In the genomic region with DNA sequence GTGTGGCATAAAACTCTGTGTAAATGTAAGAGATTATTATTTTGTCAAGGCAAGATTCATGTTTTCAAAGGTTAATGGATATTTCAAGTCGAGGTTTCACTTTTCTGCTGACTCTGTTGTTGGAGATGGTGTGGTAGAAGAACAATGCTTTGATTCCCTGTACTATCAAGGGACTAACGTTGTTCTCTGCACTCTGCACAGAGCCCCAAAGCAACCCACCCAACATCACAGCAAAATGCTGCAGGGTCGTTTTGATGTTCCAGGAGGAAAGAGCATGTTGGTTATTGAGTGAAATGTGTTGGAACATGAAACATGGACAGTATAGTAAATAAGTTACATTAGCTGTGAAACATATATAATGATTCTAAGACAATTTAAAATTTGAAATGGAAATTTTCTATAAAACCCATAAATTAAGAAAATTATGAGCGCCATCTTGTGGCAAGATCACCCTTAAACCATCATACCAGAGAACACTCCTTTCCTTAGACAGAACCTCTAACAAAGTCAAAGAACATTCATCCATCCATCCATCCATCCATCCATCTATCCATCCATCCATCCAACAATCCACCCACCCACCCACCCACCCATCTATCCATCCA, we compare ENCODE assay signal across 9 cellular contexts.
A peak's percentile ranks its signal among the peaks of the same experiment; 100 is the strongest.
DNase-seq lines count a peak whose midpoint lies in the region; ATAC-seq, FAIRE-seq and TF ChIP-seq lines count a peak whose summit lies in the region.
"Had no signal": no experiment of that assay in that cellular context is flagged by ENCODE, and none has a peak within 500 bp of the region (broad histone marks: within the 10 kb centered on the region; RNA-seq: fewer than 3 reads in every experiment).

No MANE protein-coding gene starts in this region.

- no peak overlapping the region for H3K27ac Mint-ChIP-seq in activated CD4-positive, alpha-beta T cell treated with anti-CD3 and anti-CD28 coated beads, Interleukin-2, amount 10 ng/mL, durations not matched to agents 24 days and 14 days
- H3K27ac Mint-ChIP-seq in nephron = no peak overlapping the region

- no peaks in the 10 kb centered on the region for H3K27me3 ChIP-seq in mammary epithelial cell (ENCODE audit: insufficient read depth, low read length)

- no peaks in the 10 kb centered on the region for H3K36me3 ChIP-seq in mammary epithelial cell (ENCODE audit: insufficient read depth, low read length)

- BruUV-seq in mammary epithelial cell (replicated peaks; lab: Mats Ljungman, UMichigan) = no TSS peak

- H3K4me3 ChIP-seq in mammary epithelial cell (replicated peaks in 1 of 3; ENCODE audit: insufficient read depth in 1 of 3, low read depth in 2 of 3, low read length in 3 of 3) = no peak overlapping the region
- H3K4me3 ChIP-seq: skin epidermis had no signal

- H3K27ac ChIP-seq in mammary epithelial cell (ENCODE audit: insufficient read depth, low read depth, low read length) = no peak overlapping the region
- H3K27ac ChIP-seq: skin epidermis had no signal

- 5% methylated on average over 4 of the region's 4 CpGs for WGBS in mammary epithelial cell (ENCODE audit: low coverage, missing lambda C conversion rate)

- no peak overlapping the region for H2AFZ ChIP-seq in mammary epithelial cell (ENCODE audit: low read depth, low read length)

- H3K9me3 ChIP-seq in mammary epithelial cell (replicated peaks; ENCODE audit: insufficient read depth, low read length) = no peaks in the 10 kb centered on the region

- dilution Hi-C loops in mammary epithelial cell (cut with HindIII; ENCODE audit: low sequenced_read_pairs) = loop anchor here (10.0 kb wide), 1 partner anchor 237 kb away; no protein-coding TSS in a partner anchor

- no peaks in the 10 kb centered on the region for H3K36me3 Mint-ChIP-seq in activated CD4-positive, alpha-beta T cell treated with anti-CD3 and anti-CD28 coated beads, Interleukin-2, amount 10 ng/mL, durations not matched to agents 24 days and 14 days (ENCODE audit: low read depth)
- H3K36me3 Mint-ChIP-seq in nephron (ENCODE audit: low read depth) = no peaks in the 10 kb centered on the region

- CTCF ChIA-PET in mammary epithelial cell (lab: Charles Lee; ENCODE audit: low non-redundant PET) = no interaction called here

- ATAC-seq in GM18861 (IDR thresholded peaks at IDR 0.05; ENCODE audit: unreplicated experiment) = no peak

- H3K9ac ChIP-seq in mammary epithelial cell (ENCODE audit: insufficient read depth, low read length) = no peak overlapping the region

- peaks cover 17% of the 10 kb centered on the region for H3K27me3 Mint-ChIP-seq in activated CD4-positive, alpha-beta T cell treated with anti-CD3 and anti-CD28 coated beads, Interleukin-2, amount 10 ng/mL, durations not matched to agents 24 days and 14 days
- no peaks in the 10 kb centered on the region for H3K27me3 Mint-ChIP-seq in nephron (ENCODE audit: low read depth)

- peak; percentile 65 for DNase-seq in activated CD4-positive, alpha-beta T cell treated with anti-CD3 and anti-CD28 coated beads, Interleukin-2, amount 10 ng/mL, durations not matched to agents 24 days and 14 days
- DNase-seq in activated CD4-positive, alpha-beta T cell treated with anti-CD3 and anti-CD28 coated beads, Interleukin-2, amount 50 U/mL, for 48 hours = no peak
- peak; percentile 21 for DNase-seq in NCI-H1092 treated with DMSO at 0.1 percent for 48 hours (lab: John Stamatoyannopoulos, UW)
- DNase-seq in mammary epithelial cell = no peak
- no peak for DNase-seq in GM12891 (ENCODE audit: insufficient read length, low spot score)
- DNase-seq in COLO668 (lab: John Stamatoyannopoulos, UW; ENCODE audit: unreplicated experiment) = no peak

- in situ Hi-C loops in mammary epithelial cell (cut with MboI; ENCODE audit: low sequenced_read_pairs in 2 of 2) = loop anchor here (5.0 to 10.0 kb wide), 2 partner anchors 230 to 763 kb away; no protein-coding TSS in a partner anchor

- H3K9me3 Mint-ChIP-seq in activated CD4-positive, alpha-beta T cell treated with anti-CD3 and anti-CD28 coated beads, Interleukin-2, amount 10 ng/mL, durations not matched to agents 24 days and 14 days = no peaks in the 10 kb centered on the region
- H3K9me3 Mint-ChIP-seq in nephron = no peaks in the 10 kb centered on the region

- H3K79me2 ChIP-seq in mammary epithelial cell (ENCODE audit: insufficient read depth, low read length) = no peaks in the 10 kb centered on the region

- TF ChIP-seq CTCF in mammary epithelial cell (conservative IDR thresholded peaks at IDR 0.05 in 1 of 2, IDR thresholded peaks at IDR 0.05 in 1 of 2; ENCODE audit: extremely low read depth in 1 of 2, insufficient read depth in 1 of 2, low read depth in 1 of 2, low read length in 2 of 2) (peak; percentile 39 to 46), nephron (IDR thresholded peaks at IDR 0.05; ENCODE audit: unreplicated experiment in 3 of 3) (peak; percentile 34 to 57 (median 45))

- H3K4me1 Mint-ChIP-seq in activated CD4-positive, alpha-beta T cell treated with anti-CD3 and anti-CD28 coated beads, Interleukin-2, amount 10 ng/mL, durations not matched to agents 24 days and 14 days = peaks cover 2% of the 10 kb centered on the region
- H3K4me1 Mint-ChIP-seq in nephron = no peaks in the 10 kb centered on the region

- FAIRE-seq in GM12891 (lab: Jason Lieb, UNC) = no peak

- peaks cover 12% of the 10 kb centered on the region for H3K4me1 ChIP-seq in mammary epithelial cell (ENCODE audit: insufficient read depth, low read length)

- no peak overlapping the region for H3K4me3 Mint-ChIP-seq in activated CD4-positive, alpha-beta T cell treated with anti-CD3 and anti-CD28 coated beads, Interleukin-2, amount 10 ng/mL, durations not matched to agents 24 days and 14 days
- no peak overlapping the region for H3K4me3 Mint-ChIP-seq in nephron

- H4K20me1 ChIP-seq in mammary epithelial cell (ENCODE audit: insufficient read depth, low read length) = no peaks in the 10 kb centered on the region

- H3K4me2 ChIP-seq in mammary epithelial cell (ENCODE audit: insufficient read depth, low read depth, low read length) = no peak overlapping the region

- intact Hi-C loops in activated CD4-positive, alpha-beta T cell treated with anti-CD3 and anti-CD28 coated beads, Interleukin-2, amount 10 ng/mL, durations not matched to agents 24 days and 14 days (cut with micrococcal nuclease) = loop anchor here (1.0 kb wide), 2 partner anchors 89 to 230 kb away; no protein-coding TSS in a partner anchor
- intact Hi-C loops in mammary epithelial cell (cut with micrococcal nuclease) = loop anchor here (1.0 to 2.0 kb wide), 3 partner anchors 89 to 230 kb away; no protein-coding TSS in a partner anchor

- no peak for TF ChIP-seq POLR2A in GM12891 (IDR thresholded peaks at IDR 0.05; ENCODE audit: low read depth, low read length)

TF ChIP-seq in GM12891, 5 proteins besides CTCF, POLR2A, EP300 and RAD21:
- TF ChIP-seq POLR2AphosphoS5 (IDR thresholded peaks at IDR 0.05; ENCODE audit: low read depth, low read length) (no peak), POU2F2 (IDR thresholded peaks at IDR 0.05; ENCODE audit: low read depth, low read length) (no peak), TAF1 (IDR thresholded peaks at IDR 0.05; ENCODE audit: low read depth, low read length) (no peak), SPI1 (IDR thresholded peaks at IDR 0.05; ENCODE audit: low read depth, low read length) (no peak), PAX5 (IDR thresholded peaks at IDR 0.05; ENCODE audit: insufficient read depth, low read length, severe bottlenecking) (no peak)

Comparison
In these comparisons a context has a peak if more than half of its experiments do, and no peak if none do; other contexts are left out.
1. DNase-seq: peak in activated CD4-positive, alpha-beta T cell treated with anti-CD3 and anti-CD28 coated beads, Interleukin-2, amount 10 ng/mL, durations not matched to agents 24 days and 14 days (single experiment) and NCI-H1092 treated with DMSO at 0.1 percent for 48 hours (single experiment); none in activated CD4-positive, alpha-beta T cell treated with anti-CD3 and anti-CD28 coated beads, Interleukin-2, amount 50 U/mL, for 48 hours (0 of 2), mammary epithelial cell (single experiment), GM12891 (single experiment) and COLO668 (single experiment).